Comparison of ENCODE assay signal across 1 cellular context in the genomic region with DNA sequence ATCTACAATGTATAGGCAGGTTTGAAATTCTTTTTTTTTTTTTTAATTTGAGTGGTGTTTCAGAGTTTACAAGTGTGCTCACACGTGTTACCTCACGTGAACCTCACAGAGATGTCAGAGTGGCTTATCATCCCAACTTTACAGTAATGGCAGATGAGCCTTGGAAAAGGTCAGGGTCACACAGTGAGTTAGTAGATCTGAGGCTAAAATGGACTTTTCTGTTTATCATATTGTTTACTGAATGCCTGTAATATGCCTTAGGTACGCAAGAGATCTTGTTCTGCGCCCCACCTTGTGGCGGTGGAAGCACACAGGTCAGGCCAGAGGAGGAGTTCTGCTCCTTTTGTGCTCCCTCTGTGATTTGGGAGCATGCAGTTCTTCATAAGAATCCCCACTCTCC.
TF ChIP-seq lines count a peak whose summit lies in the region.

No MANE protein-coding gene starts in this region.

TF ChIP-seq in IMR-90, 13 proteins besides CTCF, POLR2A, EP300 and RAD21 (continued from another document):
- no peak for TF ChIP-seq FOS (IDR thresholded peaks at IDR 0.05; ENCODE audit: low read depth, low read length)
- no peak for TF ChIP-seq CHD1 (IDR thresholded peaks at IDR 0.05; ENCODE audit: low read depth, low read length)
- TF ChIP-seq NFE2L2 (IDR thresholded peaks at IDR 0.05; ENCODE audit: low read depth, low read length), result no peak
- TF ChIP-seq ELK1 (IDR thresholded peaks at IDR 0.05; ENCODE audit: borderline replicate concordance, low read depth, low read length), result no peak
- no peak for TF ChIP-seq RCOR1 (IDR thresholded peaks at IDR 0.05; ENCODE audit: insufficient replicate concordance, low read length)
- TF ChIP-seq CEBPB (IDR thresholded peaks at IDR 0.05; ENCODE audit: low read depth, low read length), result no peak
- no peak for TF ChIP-seq SMC3 (IDR thresholded peaks at IDR 0.05; ENCODE audit: low read depth, low read length)
- TF ChIP-seq MXI1 (IDR thresholded peaks at IDR 0.05; ENCODE audit: borderline replicate concordance, low read depth, low read length), result no peak
- TF ChIP-seq RFX5 (IDR thresholded peaks at IDR 0.05; ENCODE audit: low read depth, low read length), result no peak
- no peak for TF ChIP-seq MAFK (IDR thresholded peaks at IDR 0.05; ENCODE audit: low read depth, low read length)
- no peak for TF ChIP-seq USF2 (IDR thresholded peaks at IDR 0.05; ENCODE audit: low read depth, low read length)
- TF ChIP-seq MAZ (IDR thresholded peaks at IDR 0.05; ENCODE audit: borderline replicate concordance, low read depth, low read length), result no peak
